In genomic region chr16:4350365-4350786, GRCh38 we compare ENCODE assay signal across 8 cellular contexts. TPM values are rescaled to one million over a fixed set of nuclear protein-coding genes. Genes with fewer than 3 reads are reported as not detected.
A peak's percentile ranks its signal among the peaks of the same experiment; 100 is the strongest.
DNase-seq lines count a peak whose midpoint lies in the region; TF ChIP-seq lines count a peak whose summit lies in the region.

No MANE protein-coding gene starts in this region.

- H3K9me3 ChIP-seq in GM23248 (ENCODE audit: low read depth) (no peaks in the 10 kb centered on the region), right atrium auricular region (no peaks in the 10 kb centered on the region), spleen (no peaks in the 10 kb centered on the region)

- POLR2A ChIA-PET in GM10248 (lab: Yijun Ruan, JAX) = no interaction called here

- peak overlapping the region; percentile 89 for H3K4me3 ChIP-seq in GM23248
- peak overlapping the region; percentile 66 to 90 for H3K4me3 ChIP-seq in right atrium auricular region
- H3K4me3 ChIP-seq in spleen = peak overlapping the region; percentile 87 to 99 (median 94)

- intact Hi-C loops in spleen (cut with DNase I; ENCODE audit: low total_unique reads) (no loop called here), posterior vena cava (cut with DNase I) (no loop called here)

- TF ChIP-seq CTCF in VCaP (conservative IDR thresholded peaks at IDR 0.05) (no peak), right atrium auricular region (IDR thresholded peaks at IDR 0.05) (no peak), spleen (IDR thresholded peaks at IDR 0.05 in 8 of 11, conservative IDR thresholded peaks at IDR 0.05 in 3 of 11) (no peak), GM10248 (IDR thresholded peaks at IDR 0.05; ENCODE audit: control extremely low read depth, extremely low read depth, low read depth, missing control alignments) (no peak)

- peaks cover 19% of the 10 kb centered on the region for H3K4me1 ChIP-seq in GM23248 (ENCODE audit: insufficient read depth)
- peaks cover 0 to 34% of the 10 kb centered on the region in 2 donors for H3K4me1 ChIP-seq in right atrium auricular region
- H3K4me1 ChIP-seq in spleen = peaks cover 13 to 63% (median 36%) of the 10 kb centered on the region in 6 donors

- H3K79me2 ChIP-seq in GM23248 (ENCODE audit: insufficient read depth) = peaks cover 56% of the 10 kb centered on the region

- H3K27me3 ChIP-seq in GM23248 (replicated peaks; ENCODE audit: insufficient read depth) = no peaks in the 10 kb centered on the region
- H3K27me3 ChIP-seq in right atrium auricular region = no peaks in the 10 kb centered on the region
- H3K27me3 ChIP-seq in spleen (replicated peaks in 1 of 7) = no peaks in the 10 kb centered on the region

- peak overlapping the region; percentile 87 for H3K4me2 ChIP-seq in GM23248 (ENCODE audit: unreplicated experiment)

- DNase-seq in GM23248 (no peak), right atrium auricular region (ENCODE audit: low spot score) (no peak), spleen (no peak), hippocampal formation (lab: John Stamatoyannopoulos, UW) (no peak), posterior vena cava (ENCODE audit: low spot score) (no peak), GM10248 (ENCODE audit: extremely low spot score) (no peak)
- DNase-seq in stimulated activated CD4-positive, alpha-beta T cell treated with anti-CD3 and anti-CD28 coated beads, Interleukin-2, amount 100 ng/mL, for 24 hours = no peak

- H4K20me1 ChIP-seq in GM23248 (ENCODE audit: insufficient read depth) = no peaks in the 10 kb centered on the region; the same call in 1 of the 2 replicates

- in situ Hi-C loops in GM23248 (cut with MboI) = loop anchor here (10.0 kb wide), 1 partner anchor 54 kb away; no protein-coding TSS in a partner anchor

- no peak for TF ChIP-seq POLR2A in spleen (IDR thresholded peaks at IDR 0.05)

- H2AFZ ChIP-seq in GM23248 = peak overlapping the region; percentile 73

- H3F3A ChIP-seq in GM23248 (ENCODE audit: insufficient read depth) = peaks cover 21% of the 10 kb centered on the region

- peak overlapping the region; percentile 76 for H3K27ac ChIP-seq in GM23248
- peak overlapping the region; percentile 78 for H3K27ac ChIP-seq in VCaP
- H3K27ac ChIP-seq in right atrium auricular region = peak overlapping the region; percentile 76 to 83
- peak overlapping the region; percentile 82 to 95 (median 90) for H3K27ac ChIP-seq in spleen

- 27 to 28% methylated on average over 23 to 24 of the region's 24 CpGs for WGBS in GM23248 (ENCODE audit: low coverage in 1 of 2, low lambda C conversion rate in 2 of 2, missing lambda C conversion rate in 2 of 2), 2 experiments
- 28 to 36% (median 34%) methylated on average over 21 to 24 of the region's 24 CpGs for WGBS in spleen, 5 donors

- peak overlapping the region; percentile 87 for H3K9ac ChIP-seq in GM23248

- H3K36me3 ChIP-seq in GM23248 (ENCODE audit: low read depth) (no peaks in the 10 kb centered on the region), right atrium auricular region (no peaks in the 10 kb centered on the region), spleen (peaks cover 3 to 41% (median 15%) of the 10 kb centered on the region in 6 donors)

- CTCF ChIA-PET in GM10248 (lab: Yijun Ruan, JAX) = interaction anchor here (1.0 to 3.6 kb wide), 10 partner anchors 8 to 96 kb away, joined by 3 to 14 read pairs (median 6); no protein-coding TSS in a partner anchor

- no peaks in the 10 kb centered on the region for H3K9me2 ChIP-seq in GM23248 (ENCODE audit: insufficient read depth)

RNA-seq across cellular contexts. Expression of gene PAM16, which starts 0.7 kb away (rescaled TPM):
- total RNA-seq in GM23248 (2014; rRNA removed; shearing (Covaris generic)) = 20.4 and 33.0 TPM in 2 replicates
- polyA plus RNA-seq in GM23248 (2016; fragmentation: Nextera tagmentation; extraction: Ambion mirVana) (74.5 and 78.9 TPM in 2 replicates), spleen (10 to 100 TPM; 65.5 to 88.8 (median 84.8) TPM)
- total RNA-seq in right atrium auricular region (10 to 100 TPM; 54.6 to 85.7 TPM), spleen (10 to 100 TPM; 26.7 to 45.9 (median 30.1) TPM), posterior vena cava (10 to 100 TPM; 25.3 to 28.8 TPM)

RNA-seq across cellular contexts. Expression of gene VASN, which starts 21.3 kb away (rescaled TPM):
- total RNA-seq in GM23248 (2014; rRNA removed; shearing (Covaris generic)) = 223 and 234 TPM in 2 replicates
- polyA plus RNA-seq in GM23248 (2016; fragmentation: Nextera tagmentation; extraction: Ambion mirVana) (160 and 169 TPM in 2 replicates), spleen (1 to 10 TPM; 2.0 to 6.3 (median 5.2) TPM)
- total RNA-seq in right atrium auricular region (10 to 100 TPM; 17.9 to 39.0 TPM), spleen (10 to 100 TPM in 5 of 7 donors, 1 to 10 TPM in 2; 7.4 to 24.9 (median 15.6) TPM), posterior vena cava (10 to 100 TPM; 67.1 to 89.3 TPM)

RNA-seq across cellular contexts. Expression of gene GLIS2, which starts 34.5 kb away (rescaled TPM):
- 2.9 and 3.2 TPM in 2 replicates for total RNA-seq in GM23248 (2014; rRNA removed; shearing (Covaris generic))
- 6.8 and 7.3 TPM in 2 replicates for polyA plus RNA-seq in GM23248 (2016; fragmentation: Nextera tagmentation; extraction: Ambion mirVana)
- total RNA-seq in right atrium auricular region = 10 to 100 TPM; 10.3 to 16.0 TPM
- total RNA-seq in spleen = 1 to 10 TPM; 1.8 to 8.4 (median 4.8) TPM
- 1 to 10 TPM in 2 of 3 donors, under 1 TPM in 1; 0.89 to 2.5 (median 2.0) TPM for polyA plus RNA-seq in spleen
- total RNA-seq in posterior vena cava = 10 to 100 TPM; 35.6 to 49.0 TPM
